15 cellular contexts compared by ENCODE assay signal in genomic region chr10:77070317-77070716, GRCh38.
DNase-seq lines count a peak whose midpoint lies in the region; ATAC-seq and TF ChIP-seq lines count a peak whose summit lies in the region.
"Had no signal": no experiment of that assay in that cellular context is flagged by ENCODE, and none has a peak within 500 bp of the region (broad histone marks: within the 10 kb centered on the region; RNA-seq: fewer than 3 reads in every experiment).

No MANE protein-coding gene starts in this region.

- TF ChIP-seq CTCF in gastrocnemius medialis (IDR thresholded peaks at IDR 0.05 in 4 of 5, conservative IDR thresholded peaks at IDR 0.05 in 1 of 5), result no peak

- no peaks in the 10 kb centered on the region for H3K4me1 ChIP-seq in gastrocnemius medialis
- H3K4me1 ChIP-seq: BE2C, HAP-1 had no signal

- intact Hi-C loops in left ventricle myocardium superior (cut with micrococcal nuclease), result no loop called here
- intact Hi-C loops in Right ventricle myocardium superior (cut with DNase I), result no loop called here
- intact Hi-C loops in gastrocnemius medialis (cut with DNase I; ENCODE audit: low total_unique reads), result loop anchor here (2.0 kb wide), 1 partner anchor 34 kb away; no protein-coding TSS in a partner anchor

- H3K27me3 ChIP-seq in gastrocnemius medialis, result no peaks in the 10 kb centered on the region
- H3K27me3 ChIP-seq: BE2C had no signal

- TF ChIP-seq POLR2A in gastrocnemius medialis (IDR thresholded peaks at IDR 0.05), result no peak

- H3K27ac ChIP-seq in gastrocnemius medialis (peak overlapping the region; percentile 38 to 55 (median 42)), caudate nucleus (ENCODE audit: low read depth, low read length) (no peak overlapping the region)
- H3K27ac ChIP-seq: GM23248 had no signal

- no peak for DNase-seq in left ventricle myocardium superior
- no peak for DNase-seq in Right ventricle myocardium superior
- DNase-seq in mucosa of gallbladder (ENCODE audit: low spot score), result peak; percentile 24
- peak in 1 of 2 donors; percentile 42 for DNase-seq in gastrocnemius medialis
- DNase-seq in caudate nucleus (lab: John Stamatoyannopoulos, UW), result no peak
- DNase-seq in DMS153 (lab: John Stamatoyannopoulos, UW), result no peak
- DNase-seq: ACHN; BE2C; C1 segment of cervical spinal cord; CD4-positive, CD25-positive, alpha-beta regulatory T cell; CD8-positive, alpha-beta memory T cell; COR-L47; DMS 273 treated with DMSO at 0.1 percent for 48 hours; GM23248 had no signal

- no peaks in the 10 kb centered on the region for H3K9me3 ChIP-seq in gastrocnemius medialis
- H3K9me3 ChIP-seq: BE2C, HAP-1 had no signal

- no peak overlapping the region for H3K4me3 ChIP-seq in gastrocnemius medialis
- H3K4me3 ChIP-seq: GM23248, HAP-1 had no signal

- peaks cover 7 to 20% of the 10 kb centered on the region in 2 donors for H3K36me3 ChIP-seq in gastrocnemius medialis
- H3K36me3 ChIP-seq: BE2C, HAP-1 had no signal

- in situ Hi-C loops in gastrocnemius medialis (cut with MboI; ENCODE audit: low sequenced_read_pairs in 4 of 4), result no loop called here

- ATAC-seq in left ventricle myocardium superior (peak; percentile 27), Right ventricle myocardium superior (ENCODE audit: poor library complexity) (no peak), gastrocnemius medialis (peak in 1 of 2 donors; percentile 20)
